2 cellular contexts compared by ENCODE assay signal in the genomic region with DNA sequence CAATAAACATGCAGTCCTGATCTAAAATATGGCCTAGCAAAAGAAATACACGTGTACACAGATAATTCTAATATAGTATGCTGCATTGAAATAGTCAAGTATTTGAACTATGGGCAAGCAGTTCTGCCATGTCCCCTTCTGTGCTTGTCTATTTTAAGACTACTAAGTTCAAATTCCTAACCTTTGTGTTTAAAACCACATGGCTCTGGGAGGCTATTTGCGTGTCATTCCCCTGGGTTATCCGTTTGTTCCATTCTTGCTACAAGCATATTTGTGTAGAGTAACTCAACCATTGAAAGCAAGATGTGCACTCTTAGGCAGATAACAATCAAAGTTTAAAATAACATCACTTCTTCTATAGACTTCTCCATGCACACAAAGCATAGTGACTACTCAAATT.
A peak's percentile ranks its signal among the peaks of the same experiment; 100 is the strongest.
TF ChIP-seq lines count a peak whose summit lies in the region.

No MANE protein-coding gene starts in this region.

TF ChIP-seq in liver, 16 proteins besides CTCF, POLR2A, EP300 and RAD21:
- TF ChIP-seq SP1 (IDR thresholded peaks at IDR 0.05) (no peak), JUND (IDR thresholded peaks at IDR 0.05) (no peak), TAF1 (conservative IDR thresholded peaks at IDR 0.05) (no peak), NR2F2 (IDR thresholded peaks at IDR 0.05) (peak; percentile 71), ZBTB33 (IDR thresholded peaks at IDR 0.05) (no peak)
TF ChIP-seq in liver: peak in this region for 1.

TF ChIP-seq in HepG2, 621 proteins besides CTCF, POLR2A, EP300 and RAD21:
- TF ChIP-seq, protein P1, sequence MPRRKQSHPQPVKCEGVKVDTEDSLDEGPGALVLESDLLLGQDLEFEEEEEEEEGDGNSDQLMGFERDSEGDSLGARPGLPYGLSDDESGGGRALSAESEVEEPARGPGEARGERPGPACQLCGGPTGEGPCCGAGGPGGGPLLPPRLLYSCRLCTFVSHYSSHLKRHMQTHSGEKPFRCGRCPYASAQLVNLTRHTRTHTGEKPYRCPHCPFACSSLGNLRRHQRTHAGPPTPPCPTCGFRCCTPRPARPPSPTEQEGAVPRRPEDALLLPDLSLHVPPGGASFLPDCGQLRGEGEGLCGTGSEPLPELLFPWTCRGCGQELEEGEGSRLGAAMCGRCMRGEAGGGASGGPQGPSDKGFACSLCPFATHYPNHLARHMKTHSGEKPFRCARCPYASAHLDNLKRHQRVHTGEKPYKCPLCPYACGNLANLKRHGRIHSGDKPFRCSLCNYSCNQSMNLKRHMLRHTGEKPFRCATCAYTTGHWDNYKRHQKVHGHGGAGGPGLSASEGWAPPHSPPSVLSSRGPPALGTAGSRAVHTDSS (CRISPR knock-in tag; conservative IDR thresholded peaks at IDR 0.05): no peak
- no peak for TF ChIP-seq PAWR (CRISPR knock-in tag; IDR thresholded peaks at IDR 0.05; ENCODE audit: borderline replicate concordance)
